15 cellular contexts compared by ENCODE assay signal in the genomic region with DNA sequence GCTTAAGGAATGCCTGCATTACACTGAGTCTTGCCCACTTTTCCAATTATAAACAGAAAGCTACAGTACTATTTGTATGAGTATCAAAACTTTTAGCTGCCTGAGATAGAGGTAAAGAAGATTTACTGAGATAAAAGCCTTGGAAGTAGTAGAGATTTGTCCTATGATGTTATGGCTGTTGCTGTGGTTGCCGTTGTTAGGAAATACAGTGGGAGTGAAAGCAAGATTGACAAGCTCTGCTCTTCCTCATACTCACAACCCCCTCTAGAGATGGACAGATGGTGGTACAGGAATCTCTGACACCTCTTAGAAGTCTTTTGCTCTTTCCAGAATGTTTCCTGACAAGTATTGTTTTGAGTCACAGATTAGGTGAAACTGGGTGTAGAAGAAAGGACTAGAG.
DNase-seq lines count a peak whose midpoint lies in the region; ATAC-seq, FAIRE-seq and TF ChIP-seq lines count a peak whose summit lies in the region.
"Had no signal": no experiment of that assay in that cellular context is flagged by ENCODE, and none has a peak within 500 bp of the region (broad histone marks: within the 10 kb centered on the region; RNA-seq: fewer than 3 reads in every experiment).

No MANE protein-coding gene starts in this region.

- no peaks in the 10 kb centered on the region for H3K9me3 Mint-ChIP-seq in activated T-cell treated with anti-CD3 and anti-CD28 coated beads, Interleukin-2, amount 50 U/mL, for 4 hours

- H3K36me3 Mint-ChIP-seq in activated T-cell treated with anti-CD3 and anti-CD28 coated beads, Interleukin-2, amount 50 U/mL, for 4 hours (ENCODE audit: insufficient read depth) = no peaks in the 10 kb centered on the region

- DNase-seq in left ventricle myocardium superior = no peak
- DNase-seq in cardiac septum (ENCODE audit: low spot score) = no peak
- DNase-seq in NCI-H226 = peak; percentile 26
- peak; percentile 16 to 25 for DNase-seq in dermis microvascular lymphatic vessel endothelial cell (ENCODE audit: low read depth in 2 of 2)
- peak; percentile 22 for DNase-seq in urothelium cell line (ENCODE audit: low spot score)
- no peak for DNase-seq in NCI-H128 (lab: John Stamatoyannopoulos, UW; ENCODE audit: unreplicated experiment)
- DNase-seq in GM12892 (ENCODE audit: insufficient read length) = no peak
- DNase-seq in activated T-cell treated with anti-CD3 and anti-CD28 coated beads, Interleukin-2, amount 50 U/mL, for 4 hours = no peak
- DNase-seq: activated CD4-positive, CD25-positive, alpha-beta regulatory T cell treated with anti-CD3 and anti-CD28 coated beads, Interleukin-2, amount 50 U/mL, for 72 hours; activated effector memory CD4-positive, alpha-beta T cell treated with anti-CD3 and anti-CD28 coated beads, Interleukin-2, amount 50 U/mL, for 16 hours; caudate nucleus; kidney; NCI-H2081; nephron progenitor cell had no signal

- H3K4me3 Mint-ChIP-seq in activated T-cell treated with anti-CD3 and anti-CD28 coated beads, Interleukin-2, amount 50 U/mL, for 4 hours = no peak overlapping the region
- H3K4me3 Mint-ChIP-seq: B cell, nephron progenitor cell had no signal

- intact Hi-C loops in left ventricle myocardium superior (cut with micrococcal nuclease) (no loop called here), cardiac septum (cut with DNase I) (no loop called here)

- FAIRE-seq in urothelium cell line (lab: Jason Lieb, UNC) = no peak
- no peak for FAIRE-seq in GM12892 (lab: Jason Lieb, UNC)
- FAIRE-seq: kidney had no signal

- no peaks in the 10 kb centered on the region for H3K27me3 Mint-ChIP-seq in activated T-cell treated with anti-CD3 and anti-CD28 coated beads, Interleukin-2, amount 50 U/mL, for 4 hours (ENCODE audit: low read depth)
- H3K27me3 Mint-ChIP-seq: B cell had no signal

- no peak for TF ChIP-seq POLR2A in GM12892 (IDR thresholded peaks at IDR 0.05; ENCODE audit: low read depth, low read length)

- ATAC-seq in left ventricle myocardium superior = peak; percentile 41
- no peak for ATAC-seq in activated T-cell treated with anti-CD3 and anti-CD28 coated beads, Interleukin-2, amount 50 U/mL, for 4 hours

- H3K4me1 Mint-ChIP-seq in activated T-cell treated with anti-CD3 and anti-CD28 coated beads, Interleukin-2, amount 50 U/mL, for 4 hours (ENCODE audit: low read depth) = no peaks in the 10 kb centered on the region
- H3K4me1 Mint-ChIP-seq: nephron progenitor cell had no signal

Comparison
In these comparisons a context has a peak if more than half of its experiments do, and no peak if none do; other contexts are left out.
1. DNase-seq: peak in NCI-H226 (single experiment), dermis microvascular lymphatic vessel endothelial cell (2 of 2) and urothelium cell line (single experiment); none in left ventricle myocardium superior (single experiment), cardiac septum (single experiment), NCI-H128 (single experiment), GM12892 (single experiment) and activated T-cell treated with anti-CD3 and anti-CD28 coated beads, Interleukin-2, amount 50 U/mL, for 4 hours (single experiment).